Comparison of ENCODE assay signal across 8 cellular contexts in genomic region chr9:35604578-35605335, GRCh38. TPM values are rescaled to one million over a fixed set of nuclear protein-coding genes. Genes with fewer than 3 reads are reported as not detected.
DNase-seq lines count a peak whose midpoint lies in the region; ATAC-seq and TF ChIP-seq lines count a peak whose summit lies in the region.

TESK1 (plus strand) TSS chr9:35605262; CDS start chr9:35605620, 358 bp downstream.

- peaks cover 15% of the 10 kb centered on the region for H3K36me3 Mint-ChIP-seq in activated CD4-positive, alpha-beta T cell treated with anti-CD3 and anti-CD28 coated beads, Interleukin-2, amount 10 ng/mL, durations not matched to agents 24 days and 14 days (ENCODE audit: low read depth)

- no peaks in the 10 kb centered on the region for H3K27me3 Mint-ChIP-seq in activated CD4-positive, alpha-beta T cell treated with anti-CD3 and anti-CD28 coated beads, Interleukin-2, amount 10 ng/mL, durations not matched to agents 24 days and 14 days

- peak within 1 kb of the TSS; percentile 96 for H3K27ac Mint-ChIP-seq in activated CD4-positive, alpha-beta T cell treated with anti-CD3 and anti-CD28 coated beads, Interleukin-2, amount 10 ng/mL, durations not matched to agents 24 days and 14 days

- H3K4me1 Mint-ChIP-seq in activated CD4-positive, alpha-beta T cell treated with anti-CD3 and anti-CD28 coated beads, Interleukin-2, amount 10 ng/mL, durations not matched to agents 24 days and 14 days = peaks cover 22% of the 10 kb centered on the region

- no peaks in the 10 kb centered on the region for H3K9me3 Mint-ChIP-seq in activated CD4-positive, alpha-beta T cell treated with anti-CD3 and anti-CD28 coated beads, Interleukin-2, amount 10 ng/mL, durations not matched to agents 24 days and 14 days

- DNase-seq in SHP77 (lab: John Stamatoyannopoulos, UW) (peak; percentile 37 to 57), SHP77 treated with DMSO at 0.1 percent for 48 hours (lab: John Stamatoyannopoulos, UW) (no peak), NCI-H2227 treated with DMSO at 0.1 percent for 48 hours (lab: John Stamatoyannopoulos, UW) (peak; percentile 25), coronary artery (ENCODE audit: low spot score) (peak; percentile 86), left kidney (ENCODE audit: low read depth, low spot score) (peak; percentile 90)
- peak; percentile 96 for DNase-seq in activated CD4-positive, alpha-beta T cell treated with anti-CD3 and anti-CD28 coated beads, Interleukin-2, amount 10 ng/mL, durations not matched to agents 24 days and 14 days
- DNase-seq in stimulated activated CD4-positive, alpha-beta T cell treated with anti-CD3 and anti-CD28 coated beads, Interleukin-1b, Interleukin-23, amount 100 ng/mL, for 4 hours (ENCODE audit: low read depth in 2 of 2) = peak; percentile 69 to 84

- ATAC-seq in HG03045 (IDR thresholded peaks at IDR 0.05; ENCODE audit: unreplicated experiment) = peak; percentile 52

- peak within 1 kb of the TSS; percentile 91 for H3K4me3 ChIP-seq in coronary artery

- intact Hi-C loops in activated CD4-positive, alpha-beta T cell treated with anti-CD3 and anti-CD28 coated beads, Interleukin-2, amount 10 ng/mL, durations not matched to agents 24 days and 14 days (cut with micrococcal nuclease) = loop anchor here (1.0 to 5.0 kb wide), 10 partner anchors 15 to 507 kb away; partner anchors contain the start of genes CREB3, FAM221B, GBA2 and PIGO

- no peak for TF ChIP-seq CTCF in coronary artery (IDR thresholded peaks at IDR 0.05)

- peak within 1 kb of the TSS; percentile 90 for H3K4me3 Mint-ChIP-seq in activated CD4-positive, alpha-beta T cell treated with anti-CD3 and anti-CD28 coated beads, Interleukin-2, amount 10 ng/mL, durations not matched to agents 24 days and 14 days

- peak within 1 kb of the TSS; percentile 85 to 99 for H3K27ac ChIP-seq in coronary artery

RNA-seq across cellular contexts. Expression of gene TESK1, which starts in this region (rescaled TPM):
- 48.7 and 52.9 TPM in 2 replicates for total RNA-seq in activated CD4-positive, alpha-beta T cell treated with anti-CD3 and anti-CD28 coated beads, Interleukin-2, amount 10 ng/mL, durations not matched to agents 24 days and 14 days
